8 cellular contexts compared by ENCODE assay signal in the genomic region with DNA sequence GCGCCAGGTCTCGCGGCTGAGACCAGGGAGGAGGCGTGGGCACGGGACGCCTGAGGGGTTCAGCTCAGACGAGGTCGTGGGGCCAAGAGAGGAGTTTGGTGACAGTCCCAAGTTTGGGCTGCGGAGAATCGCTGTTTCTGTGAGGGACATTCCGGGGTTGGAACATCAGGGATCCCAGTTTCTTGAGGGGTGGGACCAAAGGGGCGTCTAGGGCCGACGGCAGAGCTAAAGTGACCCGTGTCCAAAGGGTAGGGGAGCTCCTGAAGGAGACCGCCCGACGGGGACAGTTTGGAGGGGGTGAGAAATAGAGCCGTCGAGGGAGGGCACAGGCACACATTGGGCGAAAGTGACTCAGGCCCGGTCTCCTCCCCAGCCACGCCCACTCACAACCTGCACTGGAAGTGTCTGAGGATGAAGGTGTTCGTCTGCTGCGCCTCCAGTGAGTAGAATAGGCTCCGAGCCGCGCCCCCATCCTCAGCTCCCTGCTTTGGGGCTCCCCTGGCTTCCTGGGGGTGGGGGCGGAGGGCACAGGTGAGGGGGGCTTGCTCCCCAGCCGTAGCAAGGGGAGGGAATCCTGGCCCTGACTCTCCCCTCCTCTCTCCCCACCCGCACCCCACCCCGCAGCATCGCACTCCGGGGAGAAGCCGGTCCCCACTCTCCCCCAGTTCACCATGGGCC. TPM values are rescaled to one million over a fixed set of nuclear protein-coding genes. Genes with fewer than 3 reads are reported as not detected.
DNase-seq lines count a peak whose midpoint lies in the region; ATAC-seq and TF ChIP-seq lines count a peak whose summit lies in the region.

No MANE protein-coding gene starts in this region.

- H3K23ac ChIP-seq in mesenchymal stem cell (ENCODE audit: low read length in 2 of 2): no peak overlapping the region

- H3K4ac ChIP-seq in mesenchymal stem cell (ENCODE audit: low read depth in 1 of 2, low read length in 2 of 2): no peak overlapping the region

- no peak overlapping the region for H4K8ac ChIP-seq in mesenchymal stem cell (ENCODE audit: low read length)

- H3K79me1 ChIP-seq in mesenchymal stem cell (replicated peaks; ENCODE audit: low read length, poor library complexity, severe bottlenecking): no peaks in the 10 kb centered on the region

- peaks cover 33% of the 10 kb centered on the region for H3K4me1 ChIP-seq in colonic mucosa
- peaks cover 44% of the 10 kb centered on the region for H3K4me1 ChIP-seq in mesenchymal stem cell (ENCODE audit: control insufficient read depth, insufficient read depth, low read depth, low read length)

- no peak for TF ChIP-seq CTCF in colonic mucosa (IDR thresholded peaks at IDR 0.05)

- H3K9ac ChIP-seq in colonic mucosa (ENCODE audit: low read depth in 2 of 2, low read length in 2 of 2) (peak overlapping the region; percentile 83 to 86), mesenchymal stem cell (ENCODE audit: low read length) (peak overlapping the region; percentile 64)

- H2BK15ac ChIP-seq in mesenchymal stem cell (ENCODE audit: low read depth, poor library complexity, severe bottlenecking): no peak overlapping the region

- H3K18ac ChIP-seq in mesenchymal stem cell (ENCODE audit: low read depth in 1 of 2, low read length in 2 of 2): no peak overlapping the region

- intact Hi-C loops in colonic mucosa (cut with DNase I): no loop called here

- peak overlapping the region; percentile 95 for H3K27ac ChIP-seq in colonic mucosa
- peak overlapping the region; percentile 15 for H3K27ac ChIP-seq in mesenchymal stem cell (ENCODE audit: low read length, poor library complexity, severe bottlenecking)

- H2AK5ac ChIP-seq in mesenchymal stem cell (ENCODE audit: low read length, severe bottlenecking): no peak overlapping the region

- H2BK5ac ChIP-seq in mesenchymal stem cell (ENCODE audit: low read depth, low read length, poor library complexity, severe bottlenecking): no peak overlapping the region

- no peak overlapping the region for H2BK120ac ChIP-seq in mesenchymal stem cell (ENCODE audit: low read depth, low read length)

- H3K27me3 ChIP-seq in colonic mucosa (peaks cover 16% of the 10 kb centered on the region), mesenchymal stem cell (ENCODE audit: control insufficient read depth in 1 of 2, insufficient read depth in 1 of 2, low read length in 2 of 2) (peaks cover 36 to 39% of the 10 kb centered on the region in 2 experiments)

- peak; percentile 56 for DNase-seq in COLO668 (lab: John Stamatoyannopoulos, UW; ENCODE audit: unreplicated experiment)
- peak; percentile 80 for DNase-seq in LoVo (ENCODE audit: low spot score)
- peak; percentile 87 for DNase-seq in activated CD4-positive, alpha-beta T cell treated with anti-CD3 and anti-CD28 coated beads for 48 hours
- peak; percentile 88 for DNase-seq in colonic mucosa
- DNase-seq in mesenchymal stem cell: peak; percentile 55
- peak; percentile 64 to 65 for DNase-seq in stimulated activated CD8-positive, alpha-beta memory T cell treated with anti-CD3 and anti-CD28 coated beads, Interleukin-15, amount 100 ng/mL, for 48 hours (ENCODE audit: low read depth in 2 of 2)

- H4K91ac ChIP-seq in mesenchymal stem cell (ENCODE audit: low read length): no peak overlapping the region

- no peak for ATAC-seq in GM21423 (IDR thresholded peaks at IDR 0.05; ENCODE audit: unreplicated experiment)
- ATAC-seq in GM18861 (IDR thresholded peaks at IDR 0.05; ENCODE audit: unreplicated experiment): no peak

- no peaks in the 10 kb centered on the region for H3K9me3 ChIP-seq in colonic mucosa
- H3K9me3 ChIP-seq in mesenchymal stem cell (ENCODE audit: control insufficient read depth, low read length): no peaks in the 10 kb centered on the region

- H3K4me2 ChIP-seq in mesenchymal stem cell (ENCODE audit: low read length, poor library complexity, severe bottlenecking): peak overlapping the region; percentile 92

- WGBS in mesenchymal stem cell: 3% methylated on average over 27 of the region's 35 CpGs

- H3K4me3 ChIP-seq in colonic mucosa (peak overlapping the region; percentile 56), mesenchymal stem cell (ENCODE audit: insufficient read depth in 1 of 2, low read depth in 1 of 2, low read length in 2 of 2) (peak overlapping the region; percentile 73 to 84)

- peak overlapping the region; percentile 83 for H2AFZ ChIP-seq in mesenchymal stem cell (ENCODE audit: low read depth, low read length)

- no peaks in the 10 kb centered on the region for H3K36me3 ChIP-seq in colonic mucosa
- H3K36me3 ChIP-seq in mesenchymal stem cell (ENCODE audit: control insufficient read depth in 1 of 2, insufficient read depth in 2 of 2, low read depth in 1 of 2, low read length in 2 of 2): peaks cover 0 to 4% of the 10 kb centered on the region in 2 experiments

- H3K14ac ChIP-seq in mesenchymal stem cell (ENCODE audit: low read length in 2 of 2): no peak overlapping the region

- H2BK12ac ChIP-seq in mesenchymal stem cell (ENCODE audit: low read length in 2 of 2): peak overlapping the region in 1 of 2 experiments; percentile 0

RNA-seq across cellular contexts. Expression of a gene that starts 7.0 kb away (rescaled TPM):
- 10 to 100 TPM; 12.7 to 21.4 TPM for total RNA-seq in colonic mucosa
- 0.95 TPM for polyA plus RNA-seq in mesenchymal stem cell (2013, experiment 1 of 2)
- 1.3 TPM for polyA plus RNA-seq in mesenchymal stem cell (2013, experiment 2 of 2)

RNA-seq across cellular contexts. Expression of a gene that starts 22.1 kb away (rescaled TPM):
- 10 to 100 TPM; 26.1 to 27.2 TPM for total RNA-seq in colonic mucosa
- 14.2 TPM for polyA plus RNA-seq in mesenchymal stem cell (2013, experiment 1 of 2)
- polyA plus RNA-seq in mesenchymal stem cell (2013, experiment 2 of 2): 14.3 TPM

RNA-seq across cellular contexts. Expression of a gene that starts 34.5 kb away (rescaled TPM):
- total RNA-seq in colonic mucosa: 100 to 1,000 TPM; 101 to 228 TPM
- polyA plus RNA-seq in mesenchymal stem cell (2013, experiment 1 of 2): 32.8 TPM
- polyA plus RNA-seq in mesenchymal stem cell (2013, experiment 2 of 2): 32.9 TPM

RNA-seq across cellular contexts. Expression of a gene that starts 42.0 kb away (rescaled TPM):
- 100 to 1,000 TPM in 1 of 2 donors, 10 to 100 TPM in 1; 61.3 to 125 TPM for total RNA-seq in colonic mucosa
- polyA plus RNA-seq in mesenchymal stem cell (2013, experiment 1 of 2): 0.62 TPM
- polyA plus RNA-seq in mesenchymal stem cell (2013, experiment 2 of 2): 0.53 TPM

RNA-seq across cellular contexts. Expression of a gene that starts 50.0 kb away (rescaled TPM):
- 100 to 1,000 TPM; 102 to 130 TPM for total RNA-seq in colonic mucosa
- polyA plus RNA-seq in mesenchymal stem cell (2013, experiment 1 of 2): 41.0 TPM
- polyA plus RNA-seq in mesenchymal stem cell (2013, experiment 2 of 2): 42.4 TPM
